In genomic region chr17:41521574-41522261, GRCh38 we compare ENCODE assay signal across 10 cellular contexts. TPM values are rescaled to one million over a fixed set of nuclear protein-coding genes. Genes with fewer than 3 reads are reported as not detected.
A peak's percentile ranks its signal among the peaks of the same experiment; 100 is the strongest.
DNase-seq lines count a peak whose midpoint lies in the region; ATAC-seq and TF ChIP-seq lines count a peak whose summit lies in the region.
"Had no signal": no experiment of that assay in that cellular context is flagged by ENCODE, and none has a peak within 500 bp of the region (broad histone marks: within the 10 kb centered on the region; RNA-seq: fewer than 3 reads in every experiment).

No MANE protein-coding gene starts in this region.

- ATAC-seq in Right ventricle myocardium superior (ENCODE audit: poor library complexity) (peak; percentile 36), aorta (ENCODE audit: low FRiP score) (peak; percentile 20), natural killer cell (no peak)

- H3K9me3 ChIP-seq in aorta (ENCODE audit: control insufficient read depth, low read length): no peaks in the 10 kb centered on the region
- H3K9me3 ChIP-seq: psoas muscle had no signal

- H3K4me1 Mint-ChIP-seq in natural killer cell: no peaks in the 10 kb centered on the region

- peaks cover under 1 to 8% of the 10 kb centered on the region in 2 donors for H3K27me3 Mint-ChIP-seq in natural killer cell (ENCODE audit: low read depth in 2 of 2)

- H3K4me3 ChIP-seq in kidney epithelial cell (ENCODE audit: low read depth, low read length) (no peak overlapping the region), aorta (ENCODE audit: low read length in 2 of 2) (no peak overlapping the region)
- H3K4me3 ChIP-seq: psoas muscle had no signal

- 77 to 79% methylated on average over 6 of the region's 6 CpGs for WGBS in aorta, 2 donors

- DNase-seq in Right ventricle myocardium superior (no peak), cardiac septum (ENCODE audit: low spot score) (no peak), amniotic stem cell (lab: John Stamatoyannopoulos, UW) (peak; percentile 59), kidney epithelial cell (ENCODE audit: low read depth) (peak; percentile 82), aorta (no peak), NCI-H774 (lab: John Stamatoyannopoulos, UW) (no peak), natural killer cell (no peak)
- DNase-seq in activated naive CD4-positive, alpha-beta T cell (lab: John Stamatoyannopoulos, UW): no peak
- DNase-seq: psoas muscle had no signal

- H3K4me1 ChIP-seq in aorta (ENCODE audit: control insufficient read depth in 1 of 2, insufficient read depth in 2 of 2, low read length in 2 of 2): no peaks in the 10 kb centered on the region
- H3K4me1 ChIP-seq: psoas muscle had no signal

- H3K27me3 ChIP-seq in kidney epithelial cell (ENCODE audit: control insufficient read depth, insufficient read depth, low read length): no peaks in the 10 kb centered on the region
- no peaks in the 10 kb centered on the region for H3K27me3 ChIP-seq in aorta (ENCODE audit: control insufficient read depth in 1 of 2, insufficient read depth in 2 of 2, low read length in 1 of 2)

- intact Hi-C loops in Right ventricle myocardium superior (cut with DNase I) (no loop called here), cardiac septum (cut with DNase I) (no loop called here), aorta (cut with DNase I) (no loop called here), natural killer cell (cut with micrococcal nuclease) (no loop called here)

- H3K9me3 Mint-ChIP-seq in natural killer cell: no peaks in the 10 kb centered on the region

- H3K36me3 ChIP-seq in kidney epithelial cell (ENCODE audit: control insufficient read depth, insufficient read depth, low read length): peaks cover 5% of the 10 kb centered on the region
- H3K36me3 ChIP-seq in aorta (ENCODE audit: control insufficient read depth in 1 of 2, insufficient read depth in 2 of 2, low read length in 1 of 2): no peaks in the 10 kb centered on the region

- no peak overlapping the region for H3K27ac ChIP-seq in aorta (ENCODE audit: low read depth in 1 of 2, low read length in 2 of 2)
- H3K27ac ChIP-seq: KMS-11, psoas muscle had no signal

- H3K4me3 Mint-ChIP-seq in natural killer cell: no peak overlapping the region

- no peaks in the 10 kb centered on the region for H3K36me3 Mint-ChIP-seq in natural killer cell

- TF ChIP-seq CTCF in kidney epithelial cell (IDR thresholded peaks at IDR 0.05; ENCODE audit: insufficient read depth, low read length, poor library complexity, severe bottlenecking) (no peak), natural killer cell (IDR thresholded peaks at IDR 0.05) (no peak)

- H3K27ac Mint-ChIP-seq in natural killer cell: no peak overlapping the region

RNA-seq across cellular contexts. Expression of gene KRT15, which starts 3.0 kb away (rescaled TPM):
- not detected for total RNA-seq in Right ventricle myocardium superior
- total RNA-seq in cardiac septum: not detected
- total RNA-seq in kidney epithelial cell: 1.3 and 1.6 TPM in 2 replicates
- not detected for total RNA-seq in aorta
- polyA plus RNA-seq in aorta: 1 to 10 TPM in 1 of 2 donors, under 1 TPM in 1; 0.56 to 1.9 TPM
- not detected for total RNA-seq in natural killer cell

RNA-seq across cellular contexts. Expression of gene KRT19, which starts 6.4 kb away (rescaled TPM):
- total RNA-seq in Right ventricle myocardium superior: 0.46 TPM
- 1.1 TPM for total RNA-seq in cardiac septum
- total RNA-seq in kidney epithelial cell: 851 and 925 TPM in 2 replicates
- 1 to 10 TPM; 1.3 to 5.7 TPM for total RNA-seq in aorta
- 100 to 1,000 TPM in 1 of 2 donors, 1 to 10 TPM in 1; 3.1 to 135 TPM for polyA plus RNA-seq in aorta
- total RNA-seq in natural killer cell: not detected

RNA-seq across cellular contexts. Expression of gene KRT13, which starts 16.3 kb away (rescaled TPM):
- total RNA-seq in Right ventricle myocardium superior: not detected
- not detected for total RNA-seq in cardiac septum
- 0.96 TPM in 1 of 2 replicates, not detected in the other for total RNA-seq in kidney epithelial cell
- not detected for total RNA-seq in aorta
- 10 to 100 TPM; 11.4 to 38.3 TPM for polyA plus RNA-seq in aorta
- total RNA-seq in natural killer cell: not detected

RNA-seq across cellular contexts. Expression of gene KRT36, which starts 32.0 kb away (rescaled TPM):
- total RNA-seq in Right ventricle myocardium superior (not detected), cardiac septum (not detected), kidney epithelial cell (not detected in 2 replicates), aorta (not detected), natural killer cell (not detected)
- polyA plus RNA-seq in aorta: under 1 TPM in 1 of 2 donors, not detected in 1; 0.50 TPM
- total RNA-seq: psoas muscle had no signal

RNA-seq across cellular contexts. Expression of gene KRT35, which starts 40.8 kb away (rescaled TPM):
- total RNA-seq in Right ventricle myocardium superior (not detected), cardiac septum (not detected), kidney epithelial cell (not detected in 2 replicates), aorta (not detected), natural killer cell (not detected)
- polyA plus RNA-seq in aorta: not detected
- total RNA-seq: psoas muscle had no signal
- polyA plus RNA-seq: psoas muscle had no signal

Comparison
In these comparisons a context has a peak if more than half of its experiments do, and no peak if none do; other contexts are left out.
1. ATAC-seq: peak in Right ventricle myocardium superior (single experiment) and aorta (single experiment); none in natural killer cell (0 of 3).
2. DNase-seq: peak in amniotic stem cell (single experiment) and kidney epithelial cell (single experiment); none in Right ventricle myocardium superior (single experiment), cardiac septum (single experiment), aorta (0 of 2), activated naive CD4-positive, alpha-beta T cell (0 of 4), NCI-H774 (single experiment) and natural killer cell (single experiment).
3. RNA of gene KRT19, which starts 6.4 kb away (total RNA-seq): 851 to 925 TPM in kidney epithelial cell; 1.3 to 5.7 TPM in aorta, 1.1 TPM in cardiac septum (single experiment), 0.46 TPM in Right ventricle myocardium superior (single experiment) and not detected in natural killer cell; every median in the first group is over 100 times any median in the second.